In the genomic region with DNA sequence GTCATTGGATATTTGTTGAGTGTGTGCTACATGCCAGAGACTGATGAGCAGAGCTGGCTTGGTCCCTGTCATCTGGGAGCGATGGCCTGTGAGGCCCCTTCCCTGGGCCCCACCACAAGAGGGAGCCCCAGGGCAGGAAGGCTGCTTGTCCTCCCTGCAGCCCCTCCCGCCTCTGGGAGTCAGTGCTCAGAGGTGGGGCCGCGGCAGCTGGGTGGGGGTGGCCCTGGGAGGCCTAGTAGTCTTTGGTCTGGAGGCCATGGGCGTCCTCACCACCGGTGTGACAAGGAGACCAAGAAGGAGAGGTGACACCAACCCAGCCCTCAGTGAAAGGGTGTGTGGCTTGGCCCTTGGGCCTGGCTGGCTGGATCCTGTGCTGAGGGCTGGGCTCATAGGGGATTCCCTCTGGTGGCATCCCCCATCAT, we compare ENCODE assay signal across 8 cellular contexts.
DNase-seq lines count a peak whose midpoint lies in the region; ATAC-seq and TF ChIP-seq lines count a peak whose summit lies in the region.

No MANE protein-coding gene starts in this region.

- no peaks in the 10 kb centered on the region for H3K9me2 ChIP-seq in GM23338 (ENCODE audit: insufficient read depth)

- peak; percentile 62 for ATAC-seq in GM23338
- ATAC-seq in WTC11, result peak; percentile 49
- peak; percentile 93 for ATAC-seq in left lobe of liver
- ATAC-seq in GM18520 (IDR thresholded peaks at IDR 0.05; ENCODE audit: unreplicated experiment), result no peak
- ATAC-seq in HG03108 (IDR thresholded peaks at IDR 0.05; ENCODE audit: unreplicated experiment), result no peak
- ATAC-seq in HG02852 (IDR thresholded peaks at IDR 0.05; ENCODE audit: unreplicated experiment), result no peak
- no peak for ATAC-seq in HG03354 (IDR thresholded peaks at IDR 0.05; ENCODE audit: poor library complexity, severe bottlenecking, unreplicated experiment)

- no peak overlapping the region for H3K4me2 ChIP-seq in GM23338

- H3K4me1 ChIP-seq in GM23338 (ENCODE audit: insufficient read depth), result no peaks in the 10 kb centered on the region

- H3F3A ChIP-seq in GM23338 (replicated peaks; ENCODE audit: low read depth), result no peaks in the 10 kb centered on the region

- no peaks in the 10 kb centered on the region for H3K27me3 ChIP-seq in GM23338 (ENCODE audit: insufficient read depth)

- no peak overlapping the region for H3K27ac ChIP-seq in GM23338 (ENCODE audit: low read depth)

- CTCF ChIA-PET in WTC11 (lab: Charles Lee), result interaction anchor here (1.1 to 2.0 kb wide), 9 partner anchors 21 to 806 kb away, joined by 3 to 7 read pairs (median 4); no protein-coding TSS in a partner anchor

- DNase-seq in D341Med (ENCODE audit: low spot score) (peak; percentile 80), GM23338 (ENCODE audit: low spot score) (peak; percentile 54), WTC11 (ENCODE audit: low spot score) (peak; percentile 77), left lobe of liver (ENCODE audit: low spot score) (peak; percentile 67)

- H3K4me1 Mint-ChIP-seq in GM23338 (peaks cover 9% of the 10 kb centered on the region; the same call in 2 of the 3 replicates), WTC11 (peaks cover 5% of the 10 kb centered on the region)

- no peaks in the 10 kb centered on the region for H3K79me2 ChIP-seq in GM23338 (replicated peaks; ENCODE audit: insufficient read depth)

- no peak overlapping the region for H3K4me3 ChIP-seq in GM23338

- no peak overlapping the region for H3K4me3 Mint-ChIP-seq in GM23338
- H3K4me3 Mint-ChIP-seq in WTC11, result no peak overlapping the region

- TF ChIP-seq CTCF in GM23338 (conservative IDR thresholded peaks at IDR 0.05; ENCODE audit: low read depth in 2 of 2) (peak; percentile 74 to 85), WTC11 (IDR thresholded peaks at IDR 0.05) (peak; percentile 73)

- POLR2A ChIA-PET in WTC11 (lab: Charles Lee), result no interaction called here

- no peaks in the 10 kb centered on the region for H3K36me3 ChIP-seq in GM23338 (ENCODE audit: insufficient read depth)

- H2AFZ ChIP-seq in GM23338, result no peak overlapping the region

- H3K36me3 Mint-ChIP-seq in GM23338 (ENCODE audit: low read depth) (no peaks in the 10 kb centered on the region), WTC11 (no peaks in the 10 kb centered on the region)

- H3K27ac Mint-ChIP-seq in GM23338, result no peak overlapping the region
- no peak overlapping the region for H3K27ac Mint-ChIP-seq in WTC11

- no peaks in the 10 kb centered on the region for H4K20me1 ChIP-seq in GM23338 (replicated peaks; ENCODE audit: insufficient read depth)

- H3K27me3 Mint-ChIP-seq in GM23338 (ENCODE audit: insufficient read depth, low read depth, poor library complexity), result peaks cover 15% of the 10 kb centered on the region
- H3K27me3 Mint-ChIP-seq in WTC11 (ENCODE audit: low read depth), result no peaks in the 10 kb centered on the region

- H3K9me3 Mint-ChIP-seq in GM23338 (no peaks in the 10 kb centered on the region), WTC11 (no peaks in the 10 kb centered on the region)

TF ChIP-seq in GM23338, 12 proteins besides CTCF, POLR2A, EP300 and RAD21:
- TF ChIP-seq, protein P1, sequence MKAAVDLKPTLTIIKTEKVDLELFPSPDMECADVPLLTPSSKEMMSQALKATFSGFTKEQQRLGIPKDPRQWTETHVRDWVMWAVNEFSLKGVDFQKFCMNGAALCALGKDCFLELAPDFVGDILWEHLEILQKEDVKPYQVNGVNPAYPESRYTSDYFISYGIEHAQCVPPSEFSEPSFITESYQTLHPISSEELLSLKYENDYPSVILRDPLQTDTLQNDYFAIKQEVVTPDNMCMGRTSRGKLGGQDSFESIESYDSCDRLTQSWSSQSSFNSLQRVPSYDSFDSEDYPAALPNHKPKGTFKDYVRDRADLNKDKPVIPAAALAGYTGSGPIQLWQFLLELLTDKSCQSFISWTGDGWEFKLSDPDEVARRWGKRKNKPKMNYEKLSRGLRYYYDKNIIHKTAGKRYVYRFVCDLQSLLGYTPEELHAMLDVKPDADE (IDR thresholded peaks at IDR 0.05), result no peak
- TF ChIP-seq, protein P2, sequence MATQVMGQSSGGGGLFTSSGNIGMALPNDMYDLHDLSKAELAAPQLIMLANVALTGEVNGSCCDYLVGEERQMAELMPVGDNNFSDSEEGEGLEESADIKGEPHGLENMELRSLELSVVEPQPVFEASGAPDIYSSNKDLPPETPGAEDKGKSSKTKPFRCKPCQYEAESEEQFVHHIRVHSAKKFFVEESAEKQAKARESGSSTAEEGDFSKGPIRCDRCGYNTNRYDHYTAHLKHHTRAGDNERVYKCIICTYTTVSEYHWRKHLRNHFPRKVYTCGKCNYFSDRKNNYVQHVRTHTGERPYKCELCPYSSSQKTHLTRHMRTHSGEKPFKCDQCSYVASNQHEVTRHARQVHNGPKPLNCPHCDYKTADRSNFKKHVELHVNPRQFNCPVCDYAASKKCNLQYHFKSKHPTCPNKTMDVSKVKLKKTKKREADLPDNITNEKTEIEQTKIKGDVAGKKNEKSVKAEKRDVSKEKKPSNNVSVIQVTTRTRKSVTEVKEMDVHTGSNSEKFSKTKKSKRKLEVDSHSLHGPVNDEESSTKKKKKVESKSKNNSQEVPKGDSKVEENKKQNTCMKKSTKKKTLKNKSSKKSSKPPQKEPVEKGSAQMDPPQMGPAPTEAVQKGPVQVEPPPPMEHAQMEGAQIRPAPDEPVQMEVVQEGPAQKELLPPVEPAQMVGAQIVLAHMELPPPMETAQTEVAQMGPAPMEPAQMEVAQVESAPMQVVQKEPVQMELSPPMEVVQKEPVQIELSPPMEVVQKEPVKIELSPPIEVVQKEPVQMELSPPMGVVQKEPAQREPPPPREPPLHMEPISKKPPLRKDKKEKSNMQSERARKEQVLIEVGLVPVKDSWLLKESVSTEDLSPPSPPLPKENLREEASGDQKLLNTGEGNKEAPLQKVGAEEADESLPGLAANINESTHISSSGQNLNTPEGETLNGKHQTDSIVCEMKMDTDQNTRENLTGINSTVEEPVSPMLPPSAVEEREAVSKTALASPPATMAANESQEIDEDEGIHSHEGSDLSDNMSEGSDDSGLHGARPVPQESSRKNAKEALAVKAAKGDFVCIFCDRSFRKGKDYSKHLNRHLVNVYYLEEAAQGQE (IDR thresholded peaks at IDR 0.05; ENCODE audit: unreplicated experiment), result no peak
- no peak for TF ChIP-seq ZNF114 (CRISPR knock-in tag; IDR thresholded peaks at IDR 0.05)
- no peak for TF ChIP-seq POLR2AphosphoS5 (IDR thresholded peaks at IDR 0.05; ENCODE audit: low read depth)
- TF ChIP-seq NANOG (IDR thresholded peaks at IDR 0.05; ENCODE audit: borderline replicate concordance), result no peak
- no peak for TF ChIP-seq ZNF331 (CRISPR knock-in tag; IDR thresholded peaks at IDR 0.05; ENCODE audit: low read depth)
- TF ChIP-seq CREB1 (CRISPR knock-in tag; IDR thresholded peaks at IDR 0.05; ENCODE audit: low read depth), result no peak
- no peak for TF ChIP-seq STAT1 (IDR thresholded peaks at IDR 0.05; ENCODE audit: unreplicated experiment)
- TF ChIP-seq JUNB (IDR thresholded peaks at IDR 0.05; ENCODE audit: unreplicated experiment), result no peak
- no peak for TF ChIP-seq EZH2 (IDR thresholded peaks at IDR 0.05; ENCODE audit: low read depth, unreplicated experiment)

TF ChIP-seq in WTC11, 78 proteins besides CTCF, POLR2A, EP300 and RAD21 (continues in another document):
- TF ChIP-seq, protein P3, sequence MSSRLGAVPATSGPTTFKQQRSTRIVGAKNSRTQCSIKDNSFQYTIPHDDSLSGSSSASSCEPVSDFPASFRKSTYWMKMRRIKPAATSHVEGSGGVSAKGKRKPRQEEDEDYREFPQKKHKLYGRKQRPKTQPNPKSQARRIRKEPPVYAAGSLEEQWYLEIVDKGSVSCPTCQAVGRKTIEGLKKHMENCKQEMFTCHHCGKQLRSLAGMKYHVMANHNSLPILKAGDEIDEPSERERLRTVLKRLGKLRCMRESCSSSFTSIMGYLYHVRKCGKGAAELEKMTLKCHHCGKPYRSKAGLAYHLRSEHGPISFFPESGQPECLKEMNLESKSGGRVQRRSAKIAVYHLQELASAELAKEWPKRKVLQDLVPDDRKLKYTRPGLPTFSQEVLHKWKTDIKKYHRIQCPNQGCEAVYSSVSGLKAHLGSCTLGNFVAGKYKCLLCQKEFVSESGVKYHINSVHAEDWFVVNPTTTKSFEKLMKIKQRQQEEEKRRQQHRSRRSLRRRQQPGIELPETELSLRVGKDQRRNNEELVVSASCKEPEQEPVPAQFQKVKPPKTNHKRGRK (CRISPR knock-in tag; IDR thresholded peaks at IDR 0.05; ENCODE audit: borderline replicate concordance), result no peak
- no peak for TF ChIP-seq SMAD4 (CRISPR knock-in tag; IDR thresholded peaks at IDR 0.05)
- no peak for TF ChIP-seq ZNF121 (CRISPR knock-in tag; IDR thresholded peaks at IDR 0.05)
- TF ChIP-seq, protein P4, sequence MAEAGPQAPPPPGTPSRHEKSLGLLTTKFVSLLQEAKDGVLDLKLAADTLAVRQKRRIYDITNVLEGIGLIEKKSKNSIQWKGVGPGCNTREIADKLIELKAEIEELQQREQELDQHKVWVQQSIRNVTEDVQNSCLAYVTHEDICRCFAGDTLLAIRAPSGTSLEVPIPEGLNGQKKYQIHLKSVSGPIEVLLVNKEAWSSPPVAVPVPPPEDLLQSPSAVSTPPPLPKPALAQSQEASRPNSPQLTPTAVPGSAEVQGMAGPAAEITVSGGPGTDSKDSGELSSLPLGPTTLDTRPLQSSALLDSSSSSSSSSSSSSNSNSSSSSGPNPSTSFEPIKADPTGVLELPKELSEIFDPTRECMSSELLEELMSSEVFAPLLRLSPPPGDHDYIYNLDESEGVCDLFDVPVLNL (CRISPR knock-in tag; IDR thresholded peaks at IDR 0.05; ENCODE audit: borderline replicate concordance, low read depth), result no peak
- TF ChIP-seq, protein P5, sequence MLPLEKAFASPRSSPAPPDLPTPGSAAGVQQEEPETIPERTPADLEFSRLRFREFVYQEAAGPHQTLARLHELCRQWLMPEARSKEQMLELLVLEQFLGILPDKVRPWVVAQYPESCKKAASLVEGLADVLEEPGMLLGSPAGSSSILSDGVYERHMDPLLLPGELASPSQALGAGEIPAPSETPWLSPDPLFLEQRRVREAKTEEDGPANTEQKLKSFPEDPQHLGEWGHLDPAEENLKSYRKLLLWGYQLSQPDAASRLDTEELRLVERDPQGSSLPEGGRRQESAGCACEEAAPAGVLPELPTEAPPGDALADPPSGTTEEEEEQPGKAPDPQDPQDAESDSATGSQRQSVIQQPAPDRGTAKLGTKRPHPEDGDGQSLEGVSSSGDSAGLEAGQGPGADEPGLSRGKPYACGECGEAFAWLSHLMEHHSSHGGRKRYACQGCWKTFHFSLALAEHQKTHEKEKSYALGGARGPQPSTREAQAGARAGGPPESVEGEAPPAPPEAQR (CRISPR knock-in tag; IDR thresholded peaks at IDR 0.05), result no peak
- TF ChIP-seq ZNF232 (CRISPR knock-in tag; IDR thresholded peaks at IDR 0.05), result no peak
- TF ChIP-seq MXD4 (CRISPR knock-in tag; IDR thresholded peaks at IDR 0.05; ENCODE audit: borderline replicate concordance), result no peak
- TF ChIP-seq, protein P6, sequence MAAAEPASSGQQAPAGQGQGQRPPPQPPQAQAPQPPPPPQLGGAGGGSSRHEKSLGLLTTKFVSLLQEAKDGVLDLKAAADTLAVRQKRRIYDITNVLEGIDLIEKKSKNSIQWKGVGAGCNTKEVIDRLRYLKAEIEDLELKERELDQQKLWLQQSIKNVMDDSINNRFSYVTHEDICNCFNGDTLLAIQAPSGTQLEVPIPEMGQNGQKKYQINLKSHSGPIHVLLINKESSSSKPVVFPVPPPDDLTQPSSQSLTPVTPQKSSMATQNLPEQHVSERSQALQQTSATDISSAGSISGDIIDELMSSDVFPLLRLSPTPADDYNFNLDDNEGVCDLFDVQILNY (CRISPR knock-in tag; IDR thresholded peaks at IDR 0.05), result no peak

Comparison
In these comparisons a context has a peak if more than half of its experiments do, and no peak if none do; other contexts are left out.
1. ATAC-seq: peak in GM23338 (single experiment), WTC11 (single experiment) and left lobe of liver (single experiment); none in GM18520 (single experiment), HG03108 (single experiment), HG02852 (single experiment) and HG03354 (single experiment).
2. Peak in every context shown above with its lines, with median percentiles within 50 percentile points of each other: DNase-seq.